In the genomic region with DNA sequence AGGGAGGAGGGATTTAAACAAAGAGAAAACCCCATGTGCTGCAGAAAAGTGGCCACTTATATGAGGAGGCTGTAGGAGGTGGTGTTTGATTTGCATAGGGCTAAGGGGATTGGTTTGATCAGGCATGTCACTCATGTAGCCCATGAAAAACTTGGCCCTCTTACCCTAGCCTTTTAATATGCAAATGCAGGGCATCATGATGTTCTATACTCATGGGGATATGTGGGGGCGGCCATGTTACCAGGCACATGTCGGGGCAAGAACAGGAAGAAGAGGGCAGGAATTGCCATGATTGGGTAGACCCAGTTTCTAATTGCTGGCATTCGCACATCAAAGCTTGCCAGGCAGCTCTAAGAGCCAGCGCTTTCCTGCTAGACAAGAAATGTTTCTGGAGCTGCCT, we compare ENCODE assay signal across 12 cellular contexts. TPM values are rescaled to one million over a fixed set of nuclear protein-coding genes. Genes with fewer than 3 reads are reported as not detected.
DNase-seq lines count a peak whose midpoint lies in the region; ATAC-seq and TF ChIP-seq lines count a peak whose summit lies in the region.
"Had no signal": no experiment of that assay in that cellular context is flagged by ENCODE, and none has a peak within 500 bp of the region (broad histone marks: within the 10 kb centered on the region; RNA-seq: fewer than 3 reads in every experiment).

No MANE protein-coding gene starts in this region.

- intact Hi-C loops in activated CD8-positive, alpha-beta T cell treated with anti-CD3 and anti-CD28 coated beads for 36 hours (cut with micrococcal nuclease), result loop anchor here (5.0 to 10.0 kb wide), 4 partner anchors 39 to 194 kb away; no protein-coding TSS in a partner anchor
- intact Hi-C loops in PC-9 (cut with micrococcal nuclease; ENCODE audit: unreplicated experiment) (loop anchor here (10.0 kb wide), 1 partner anchor 394 kb away; no protein-coding TSS in a partner anchor), heart left ventricle (cut with DNase I) (loop anchor here in 2 of 10 donors (5.0 to 10.0 kb wide), 3 partner anchors 126 to 364 kb away; a partner anchor contains a TSS)

- H3K36me3 ChIP-seq in PC-9 (ENCODE audit: low read depth) (no peaks in the 10 kb centered on the region), hepatocyte (replicated peaks; ENCODE audit: insufficient read depth, low read depth) (no peaks in the 10 kb centered on the region), suprapubic skin (no peaks in the 10 kb centered on the region), heart left ventricle (no peaks in the 10 kb centered on the region)

- H3K4me3 Mint-ChIP-seq in activated CD8-positive, alpha-beta T cell treated with anti-CD3 and anti-CD28 coated beads for 36 hours, result peak overlapping the region; percentile 6
- H3K4me3 Mint-ChIP-seq in activated CD8-positive, alpha-beta T cell treated with anti-CD3 and anti-CD28 coated beads, Interleukin-2, amount 10 ng/mL, durations not matched to agents 7 days and 5 days, result no peak overlapping the region
- H3K4me3 Mint-ChIP-seq: naive B cell, T-helper 17 cell had no signal

- peaks cover 29% of the 10 kb centered on the region for H3K4me1 Mint-ChIP-seq in activated CD8-positive, alpha-beta T cell treated with anti-CD3 and anti-CD28 coated beads for 36 hours (ENCODE audit: low read depth)
- H3K4me1 Mint-ChIP-seq in activated CD8-positive, alpha-beta T cell treated with anti-CD3 and anti-CD28 coated beads, Interleukin-2, amount 10 ng/mL, durations not matched to agents 7 days and 5 days (ENCODE audit: low read depth), result peaks cover 40% of the 10 kb centered on the region
- H3K4me1 Mint-ChIP-seq: T-helper 17 cell had no signal

- ATAC-seq in activated CD8-positive, alpha-beta T cell treated with anti-CD3 and anti-CD28 coated beads for 36 hours, result peak; percentile 34
- ATAC-seq in activated CD8-positive, alpha-beta T cell treated with anti-CD3 and anti-CD28 coated beads, Interleukin-2, amount 10 ng/mL, durations not matched to agents 7 days and 5 days, result no peak
- ATAC-seq in GM21619 (IDR thresholded peaks at IDR 0.05; ENCODE audit: unreplicated experiment) (no peak), GM21515 (IDR thresholded peaks at IDR 0.05; ENCODE audit: unreplicated experiment) (no peak), heart left ventricle (no peak)
- ATAC-seq: T-helper 17 cell had no signal

- peaks cover 9% of the 10 kb centered on the region for H3K9me3 Mint-ChIP-seq in activated CD8-positive, alpha-beta T cell treated with anti-CD3 and anti-CD28 coated beads for 36 hours
- peaks cover 1% of the 10 kb centered on the region for H3K9me3 Mint-ChIP-seq in activated CD8-positive, alpha-beta T cell treated with anti-CD3 and anti-CD28 coated beads, Interleukin-2, amount 10 ng/mL, durations not matched to agents 7 days and 5 days (ENCODE audit: insufficient read depth)

- no peak for TF ChIP-seq EP300 in suprapubic skin (IDR thresholded peaks at IDR 0.05)

- no peaks in the 10 kb centered on the region for H3K27me3 Mint-ChIP-seq in activated CD8-positive, alpha-beta T cell treated with anti-CD3 and anti-CD28 coated beads for 36 hours
- no peaks in the 10 kb centered on the region for H3K27me3 Mint-ChIP-seq in activated CD8-positive, alpha-beta T cell treated with anti-CD3 and anti-CD28 coated beads, Interleukin-2, amount 10 ng/mL, durations not matched to agents 7 days and 5 days (ENCODE audit: low read depth)
- H3K27me3 Mint-ChIP-seq: naive B cell had no signal

- H3K36me3 Mint-ChIP-seq in activated CD8-positive, alpha-beta T cell treated with anti-CD3 and anti-CD28 coated beads for 36 hours (ENCODE audit: low read depth), result peaks cover 45% of the 10 kb centered on the region
- H3K36me3 Mint-ChIP-seq in activated CD8-positive, alpha-beta T cell treated with anti-CD3 and anti-CD28 coated beads, Interleukin-2, amount 10 ng/mL, durations not matched to agents 7 days and 5 days (ENCODE audit: low read depth), result peaks cover 56% of the 10 kb centered on the region

- H3K79me2 ChIP-seq in PC-9 (ENCODE audit: low read depth) (no peaks in the 10 kb centered on the region), hepatocyte (no peaks in the 10 kb centered on the region)

- no peak for TF ChIP-seq CTCF in activated CD8-positive, alpha-beta T cell treated with anti-CD3 and anti-CD28 coated beads for 36 hours (IDR thresholded peaks at IDR 0.05)
- TF ChIP-seq CTCF in PC-9 (conservative IDR thresholded peaks at IDR 0.05) (no peak), hepatocyte (IDR thresholded peaks at IDR 0.05; ENCODE audit: poor library complexity) (no peak), suprapubic skin (IDR thresholded peaks at IDR 0.05) (no peak), heart left ventricle (IDR thresholded peaks at IDR 0.05) (no peak)

- H2AFZ ChIP-seq in PC-9 (peak overlapping the region; percentile 40; the same call in 1 of the 2 replicates), hepatocyte (peak overlapping the region; percentile 53)

- POLR2A ChIA-PET in activated CD8-positive, alpha-beta T cell treated with anti-CD3 and anti-CD28 coated beads for 36 hours (lab: Charles Lee), result no interaction called here
- POLR2A ChIA-PET in activated CD8-positive, alpha-beta T cell treated with anti-CD3 and anti-CD28 coated beads, Interleukin-2, amount 10 ng/mL, durations not matched to agents 7 days and 5 days (lab: Charles Lee), result no interaction called here
- POLR2A ChIA-PET in PC-9 (lab: Charles Lee; ENCODE audit: unreplicated experiment), result interaction anchor here (0.6 to 0.9 kb wide), 2 partner anchors 31 to 379 kb away, joined by 4 to 6 read pairs; no protein-coding TSS in a partner anchor

- H3K9me3 ChIP-seq in PC-9 (ENCODE audit: insufficient read depth, low read depth) (no peaks in the 10 kb centered on the region), hepatocyte (ENCODE audit: low read depth) (no peaks in the 10 kb centered on the region), suprapubic skin (no peaks in the 10 kb centered on the region), heart left ventricle (no peaks in the 10 kb centered on the region)

- H3F3A ChIP-seq in PC-9 (ENCODE audit: insufficient read depth, low read depth), result no peaks in the 10 kb centered on the region; the same call in 1 of the 2 replicates

- H3K4me3 ChIP-seq in PC-9 (no peak overlapping the region), hepatocyte (no peak overlapping the region), suprapubic skin (peak overlapping the region; percentile 20), heart left ventricle (no peak overlapping the region)

- peak; percentile 66 for DNase-seq in activated CD8-positive, alpha-beta T cell treated with anti-CD3 and anti-CD28 coated beads for 36 hours
- no peak for DNase-seq in activated CD8-positive, alpha-beta T cell treated with anti-CD3 and anti-CD28 coated beads, Interleukin-2, amount 10 ng/mL, durations not matched to agents 7 days and 5 days
- DNase-seq in PC-9 (no peak), hepatocyte (ENCODE audit: low spot score) (no peak), suprapubic skin (ENCODE audit: low spot score in 2 of 2) (no peak), heart left ventricle (no peak)
- DNase-seq: activated naive CD4-positive, alpha-beta T cell; MV-4-11; naive B cell; T-helper 17 cell had no signal

- H4K20me1 ChIP-seq in PC-9 (ENCODE audit: insufficient read depth) (no peaks in the 10 kb centered on the region), hepatocyte (ENCODE audit: insufficient read depth, poor library complexity, severe bottlenecking) (no peaks in the 10 kb centered on the region)

- H3K27ac ChIP-seq in PC-9 (0 out of 2 replicates have a peak overlapping the region, but pooled peaks have one; percentile 32), hepatocyte (peak overlapping the region; percentile 95), suprapubic skin (peak overlapping the region; percentile 95), heart left ventricle (no peak overlapping the region)

- no peak overlapping the region for H3K4me2 ChIP-seq in PC-9
- peak overlapping the region; percentile 81 for H3K4me2 ChIP-seq in hepatocyte

- 84% methylated on average over 4 of the region's 4 CpGs for WGBS in hepatocyte (ENCODE audit: low lambda C conversion rate, missing lambda C conversion rate)
- WGBS in suprapubic skin, result 66% methylated on average over 4 of the region's 4 CpGs
- WGBS in heart left ventricle, 4 donors, result 64 to 87% (median 84%) methylated on average over 4 of the region's 4 CpGs

- H3K9me2 ChIP-seq in PC-9 (ENCODE audit: insufficient read depth) (no peaks in the 10 kb centered on the region), hepatocyte (replicated peaks; ENCODE audit: insufficient read depth) (no peaks in the 10 kb centered on the region)

- CTCF ChIA-PET in activated CD8-positive, alpha-beta T cell treated with anti-CD3 and anti-CD28 coated beads for 36 hours (lab: Charles Lee), result interaction anchor here (1.5 kb wide), 1 partner anchor 125 kb away, joined by 10 read pairs; no protein-coding TSS in a partner anchor
- CTCF ChIA-PET in activated CD8-positive, alpha-beta T cell treated with anti-CD3 and anti-CD28 coated beads, Interleukin-2, amount 10 ng/mL, durations not matched to agents 7 days and 5 days (lab: Charles Lee), result interaction anchor here (0.7 to 1.3 kb wide), 2 partner anchors 125 to 176 kb away, joined by 3 to 4 read pairs; no protein-coding TSS in a partner anchor
- CTCF ChIA-PET in PC-9 (lab: Charles Lee), result interaction anchor here (0.6 kb wide), 1 partner anchor 380 kb away, joined by 3 read pairs; no protein-coding TSS in a partner anchor

- peak overlapping the region; percentile 79 for H3K27ac Mint-ChIP-seq in activated CD8-positive, alpha-beta T cell treated with anti-CD3 and anti-CD28 coated beads for 36 hours
- H3K27ac Mint-ChIP-seq in activated CD8-positive, alpha-beta T cell treated with anti-CD3 and anti-CD28 coated beads, Interleukin-2, amount 10 ng/mL, durations not matched to agents 7 days and 5 days, result no peak overlapping the region
- H3K27ac Mint-ChIP-seq: T-helper 17 cell had no signal

- H3K4me1 ChIP-seq in PC-9 (replicated peaks; ENCODE audit: insufficient read depth) (peaks cover 26% of the 10 kb centered on the region), hepatocyte (ENCODE audit: insufficient read depth) (peaks cover 39% of the 10 kb centered on the region), suprapubic skin (peaks cover 31% of the 10 kb centered on the region), heart left ventricle (peaks cover 0 to 45% (median 14%) of the 10 kb centered on the region in 12 donors)

- H3K27me3 ChIP-seq in PC-9 (ENCODE audit: insufficient read depth, low read depth) (no peaks in the 10 kb centered on the region), hepatocyte (no peaks in the 10 kb centered on the region), suprapubic skin (no peaks in the 10 kb centered on the region), heart left ventricle (no peaks in the 10 kb centered on the region)

- BruUV-seq in PC-9 (replicated peaks; lab: Mats Ljungman, UMichigan), result no TSS peak

- TF ChIP-seq POLR2A in suprapubic skin (IDR thresholded peaks at IDR 0.05) (no peak), heart left ventricle (IDR thresholded peaks at IDR 0.05) (no peak)

RNA-seq across cellular contexts. Expression of a gene that starts 28.8 kb away (rescaled TPM):
- total RNA-seq in activated CD8-positive, alpha-beta T cell treated with anti-CD3 and anti-CD28 coated beads for 36 hours, result 100 to 1,000 TPM; 111 to 112 TPM
- 100 to 1,000 TPM; 117 to 123 TPM for total RNA-seq in activated CD8-positive, alpha-beta T cell treated with anti-CD3 and anti-CD28 coated beads, Interleukin-2, amount 10 ng/mL, durations not matched to agents 7 days and 5 days
- total RNA-seq in PC-9 (2021) (not detected in 2 replicates), hepatocyte (not detected in 2 replicates), suprapubic skin (1 to 10 TPM in 1 of 4 donors, under 1 TPM in 1, not detected in 2; 0.51 to 4.3 TPM), heart left ventricle (1 to 10 TPM in 2 of 9 donors, under 1 TPM in 5, not detected in 2; 0.45 to 6.6 (median 0.49) TPM)
- polyA plus RNA-seq in hepatocyte (0.23 and 0.52 TPM in 2 replicates), heart left ventricle (under 1 TPM; 0.28 to 0.69 TPM)

RNA-seq across cellular contexts. Expression of a gene that starts 48.5 kb away (rescaled TPM):
- total RNA-seq in activated CD8-positive, alpha-beta T cell treated with anti-CD3 and anti-CD28 coated beads for 36 hours, result 1 to 10 TPM; 2.9 to 3.7 TPM
- total RNA-seq in activated CD8-positive, alpha-beta T cell treated with anti-CD3 and anti-CD28 coated beads, Interleukin-2, amount 10 ng/mL, durations not matched to agents 7 days and 5 days, result 1 to 10 TPM; 3.6 to 4.9 TPM
- not detected in 2 replicates for total RNA-seq in PC-9 (2021)
- 0.28 TPM in 1 of 2 replicates, not detected in the other for total RNA-seq in hepatocyte
- polyA plus RNA-seq in hepatocyte, result not detected in 2 replicates
- total RNA-seq in suprapubic skin, result not detected
- 1 to 10 TPM in 1 of 9 donors, not detected in 8; 1.1 TPM for total RNA-seq in heart left ventricle
- polyA plus RNA-seq in heart left ventricle, result not detected
- total RNA-seq: T-helper 17 cell had no signal

RNA-seq across cellular contexts. Expression of a gene that starts 53.4 kb away (rescaled TPM):
- 10 to 100 TPM in 1 of 2 experiments, 1 to 10 TPM in 1; 6.9 to 10.8 TPM for total RNA-seq in activated CD8-positive, alpha-beta T cell treated with anti-CD3 and anti-CD28 coated beads for 36 hours
- total RNA-seq in activated CD8-positive, alpha-beta T cell treated with anti-CD3 and anti-CD28 coated beads, Interleukin-2, amount 10 ng/mL, durations not matched to agents 7 days and 5 days, result 1 to 10 TPM; 7.6 to 8.8 TPM
- total RNA-seq in PC-9 (2021) (0.68 and 1.2 TPM in 2 replicates), hepatocyte (0.24 and 0.30 TPM in 2 replicates), suprapubic skin (1 to 10 TPM in 1 of 4 donors, under 1 TPM in 2, not detected in 1; 0.72 to 1.1 (median 0.76) TPM), heart left ventricle (1 to 10 TPM in 3 of 9 donors, under 1 TPM in 6; 0.25 to 7.4 (median 0.93) TPM)
- polyA plus RNA-seq in hepatocyte (0.69 and 0.70 TPM in 2 replicates), heart left ventricle (1 to 10 TPM in 1 of 2 donors, under 1 TPM in 1; 0.25 to 1.1 TPM)

RNA-seq across cellular contexts. Expression of a gene that starts 59.3 kb away (rescaled TPM):
- 1 to 10 TPM; 2.0 to 2.8 TPM for total RNA-seq in activated CD8-positive, alpha-beta T cell treated with anti-CD3 and anti-CD28 coated beads for 36 hours
- total RNA-seq in activated CD8-positive, alpha-beta T cell treated with anti-CD3 and anti-CD28 coated beads, Interleukin-2, amount 10 ng/mL, durations not matched to agents 7 days and 5 days, result 1 to 10 TPM; 1.3 to 2.1 TPM
- total RNA-seq in PC-9 (2021) (not detected in 2 replicates), hepatocyte (not detected in 2 replicates), suprapubic skin (not detected), heart left ventricle (not detected)
- polyA plus RNA-seq in hepatocyte (0.28 TPM in 1 of 2 replicates, not detected in the other), heart left ventricle (not detected)
- total RNA-seq: T-helper 17 cell had no signal

Comparison
In these comparisons a context has a peak if more than half of its experiments do, and no peak if none do; other contexts are left out.
1. H3K27ac ChIP-seq: peak in PC-9 (single experiment), hepatocyte (single experiment) and suprapubic skin (single experiment); none in heart left ventricle (0 of 12).
2. RNA of a gene that starts 28.8 kb away (total RNA-seq): 117 to 123 TPM in activated CD8-positive, alpha-beta T cell treated with anti-CD3 and anti-CD28 coated beads, Interleukin-2, amount 10 ng/mL, durations not matched to agents 7 days and 5 days and 111 to 112 TPM in activated CD8-positive, alpha-beta T cell treated with anti-CD3 and anti-CD28 coated beads for 36 hours; 0.51 to 4.3 TPM in suprapubic skin, 0.45 to 6.6 TPM in heart left ventricle, not detected in hepatocyte and not detected in PC-9; every median in the first group is over 10 times any median in the second.